Comparison of ENCODE assay signal across 1 cellular context in the genomic region with DNA sequence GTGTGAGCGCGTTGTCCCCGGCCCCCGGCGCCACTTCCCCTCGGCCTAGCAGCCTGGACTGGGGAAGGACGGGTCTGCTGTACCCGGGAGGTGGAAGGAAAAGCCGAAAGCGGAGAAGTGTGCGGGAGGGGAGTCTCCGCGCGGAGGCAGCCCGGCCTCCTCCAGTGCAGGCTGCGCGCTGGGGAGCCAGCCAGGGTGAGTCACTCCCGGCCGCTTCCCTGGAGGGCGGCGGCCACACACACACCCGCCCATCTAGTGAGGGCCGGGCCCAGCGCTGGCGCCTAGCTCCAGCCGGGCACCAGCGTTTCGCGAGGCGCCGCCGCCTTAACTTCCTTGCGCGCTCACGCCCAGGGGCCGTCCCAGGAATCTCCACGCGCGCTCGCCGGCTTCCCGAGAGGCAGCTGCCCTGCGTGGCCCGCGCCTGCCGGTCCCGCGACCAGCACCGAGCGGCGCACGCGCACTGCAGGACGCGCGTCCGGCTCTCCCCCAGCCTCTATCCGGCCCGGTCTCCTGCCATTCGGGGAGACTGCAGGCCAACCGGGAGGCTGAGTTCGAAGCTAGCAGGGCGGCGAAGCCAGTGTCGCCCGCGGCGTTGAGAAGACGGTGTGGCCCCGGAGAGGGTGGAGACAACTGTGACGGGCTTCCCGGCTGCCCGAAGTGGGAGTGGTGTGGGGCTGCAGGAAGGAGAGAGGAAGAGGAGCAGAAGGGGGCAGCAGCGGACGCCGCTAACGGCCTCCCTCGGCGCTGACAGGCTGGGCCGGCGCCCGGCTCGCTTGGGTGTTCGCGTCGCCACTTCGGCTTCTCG.
TF ChIP-seq lines count a peak whose summit lies in the region.

Gene JAK2 (plus strand): TSS at position 702 of the 805 bp plus-strand sequence. CDS start 36,716 bp downstream, outside the sequence.

TF ChIP-seq in HepG2, 621 proteins besides CTCF, POLR2A, EP300 and RAD21 (continued from another document and continues in another):
- TF ChIP-seq PRDM10 (CRISPR knock-in tag; IDR thresholded peaks at IDR 0.05; ENCODE audit: low read depth) (0 out of 2 replicates have a peak, but pooled peaks have one; percentile 12), SNAPC4 (CRISPR knock-in tag; IDR thresholded peaks at IDR 0.05) (peak; percentile 76; the same call in 1 of the 2 replicates), KLF9 (CRISPR knock-in tag; IDR thresholded peaks at IDR 0.05; ENCODE audit: low read depth) (no peak), MBD4 (IDR thresholded peaks at IDR 0.05; ENCODE audit: borderline replicate concordance, low read length) (no peak), GATAD2A (CRISPR knock-in tag; IDR thresholded peaks at IDR 0.05) (peak; percentile 37; the same call in 1 of the 2 replicates), HES4 (CRISPR knock-in tag; IDR thresholded peaks at IDR 0.05; ENCODE audit: borderline replicate concordance) (peak; percentile 81), ZNF552 (CRISPR knock-in tag; IDR thresholded peaks at IDR 0.05; ENCODE audit: borderline replicate concordance) (no peak; the same call in 1 of the 2 replicates), MEIS2 (CRISPR knock-in tag; IDR thresholded peaks at IDR 0.05) (peak; percentile 77; the same call in 1 of the 2 replicates), FOSL1 (CRISPR knock-in tag; IDR thresholded peaks at IDR 0.05; ENCODE audit: borderline replicate concordance) (peak; percentile 71), ZEB1 (IDR thresholded peaks at IDR 0.05; ENCODE audit: insufficient replicate concordance, low read depth) (peak; percentile 70), SKI (IDR thresholded peaks at IDR 0.05; ENCODE audit: partially characterized antibody) (no peak), ZNF160 (CRISPR knock-in tag; IDR thresholded peaks at IDR 0.05) (peak; percentile 19; the same call in 1 of the 2 replicates), ATRX (CRISPR knock-in tag; IDR thresholded peaks at IDR 0.05; ENCODE audit: borderline replicate concordance) (no peak), ZZZ3 (CRISPR knock-in tag; IDR thresholded peaks at IDR 0.05; ENCODE audit: borderline replicate concordance) (no peak; the same call in 1 of the 2 replicates), PHF5A (CRISPR knock-in tag; IDR thresholded peaks at IDR 0.05; ENCODE audit: low read depth, unreplicated experiment) (no peak), ZNF589 (CRISPR knock-in tag; conservative IDR thresholded peaks at IDR 0.05) (peak; percentile 62; the same call in 1 of the 2 replicates), FOXC1 (CRISPR knock-in tag; IDR thresholded peaks at IDR 0.05; ENCODE audit: borderline replicate concordance) (peak; percentile 82), SMC3 (IDR thresholded peaks at IDR 0.05; ENCODE audit: low read length) (no peak), MXI1 (IDR thresholded peaks at IDR 0.05; ENCODE audit: borderline replicate concordance, low read depth, low read length) (no peak), TAF15 (IDR thresholded peaks at IDR 0.05; ENCODE audit: low read depth, low read length, poor library complexity, severe bottlenecking) (no peak), SMARCE1 (IDR thresholded peaks at IDR 0.05; ENCODE audit: borderline replicate concordance) (no peak), TAF1 (CRISPR knock-in tag; IDR thresholded peaks at IDR 0.05) (peak; percentile 88; the same call in 1 of the 2 replicates), U2AF1 (optimal IDR thresholded peaks at IDR 0.05; ENCODE audit: low read depth, low read length) (no peak), SOX5 (CRISPR knock-in tag; IDR thresholded peaks at IDR 0.05; ENCODE audit: borderline replicate concordance) (peak; percentile 19; the same call in 1 of the 2 replicates), ZNF225 (CRISPR knock-in tag; IDR thresholded peaks at IDR 0.05) (peak; percentile 64; the same call in 1 of the 2 replicates), JDP2 (CRISPR knock-in tag; IDR thresholded peaks at IDR 0.05; ENCODE audit: borderline replicate concordance) (no peak)
- TF ChIP-seq, protein P1, sequence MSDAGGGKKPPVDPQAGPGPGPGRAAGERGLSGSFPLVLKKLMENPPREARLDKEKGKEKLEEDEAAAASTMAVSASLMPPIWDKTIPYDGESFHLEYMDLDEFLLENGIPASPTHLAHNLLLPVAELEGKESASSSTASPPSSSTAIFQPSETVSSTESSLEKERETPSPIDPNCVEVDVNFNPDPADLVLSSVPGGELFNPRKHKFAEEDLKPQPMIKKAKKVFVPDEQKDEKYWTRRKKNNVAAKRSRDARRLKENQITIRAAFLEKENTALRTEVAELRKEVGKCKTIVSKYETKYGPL (CRISPR knock-in tag; IDR thresholded peaks at IDR 0.05): no peak
- TF ChIP-seq, protein P2, sequence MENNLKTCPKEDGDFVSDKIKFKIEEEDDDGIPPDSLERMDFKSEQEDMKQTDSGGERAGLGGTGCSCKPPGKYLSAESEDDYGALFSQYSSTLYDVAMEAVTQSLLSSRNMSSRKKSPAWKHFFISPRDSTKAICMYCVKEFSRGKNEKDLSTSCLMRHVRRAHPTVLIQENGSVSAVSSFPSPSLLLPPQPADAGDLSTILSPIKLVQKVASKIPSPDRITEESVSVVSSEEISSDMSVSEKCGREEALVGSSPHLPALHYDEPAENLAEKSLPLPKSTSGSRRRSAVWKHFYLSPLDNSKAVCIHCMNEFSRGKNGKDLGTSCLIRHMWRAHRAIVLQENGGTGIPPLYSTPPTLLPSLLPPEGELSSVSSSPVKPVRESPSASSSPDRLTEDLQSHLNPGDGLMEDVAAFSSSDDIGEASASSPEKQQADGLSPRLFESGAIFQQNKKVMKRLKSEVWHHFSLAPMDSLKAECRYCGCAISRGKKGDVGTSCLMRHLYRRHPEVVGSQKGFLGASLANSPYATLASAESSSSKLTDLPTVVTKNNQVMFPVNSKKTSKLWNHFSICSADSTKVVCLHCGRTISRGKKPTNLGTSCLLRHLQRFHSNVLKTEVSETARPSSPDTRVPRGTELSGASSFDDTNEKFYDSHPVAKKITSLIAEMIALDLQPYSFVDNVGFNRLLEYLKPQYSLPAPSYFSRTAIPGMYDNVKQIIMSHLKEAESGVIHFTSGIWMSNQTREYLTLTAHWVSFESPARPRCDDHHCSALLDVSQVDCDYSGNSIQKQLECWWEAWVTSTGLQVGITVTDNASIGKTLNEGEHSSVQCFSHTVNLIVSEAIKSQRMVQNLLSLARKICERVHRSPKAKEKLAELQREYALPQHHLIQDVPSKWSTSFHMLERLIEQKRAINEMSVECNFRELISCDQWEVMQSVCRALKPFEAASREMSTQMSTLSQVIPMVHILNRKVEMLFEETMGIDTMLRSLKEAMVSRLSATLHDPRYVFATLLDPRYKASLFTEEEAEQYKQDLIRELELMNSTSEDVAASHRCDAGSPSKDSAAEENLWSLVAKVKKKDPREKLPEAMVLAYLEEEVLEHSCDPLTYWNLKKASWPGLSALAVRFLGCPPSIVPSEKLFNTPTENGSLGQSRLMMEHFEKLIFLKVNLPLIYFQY (CRISPR knock-in tag; IDR thresholded peaks at IDR 0.05; ENCODE audit: borderline replicate concordance): peak; percentile 33; the same call in 1 of the 2 replicates
- TF ChIP-seq, protein P3, sequence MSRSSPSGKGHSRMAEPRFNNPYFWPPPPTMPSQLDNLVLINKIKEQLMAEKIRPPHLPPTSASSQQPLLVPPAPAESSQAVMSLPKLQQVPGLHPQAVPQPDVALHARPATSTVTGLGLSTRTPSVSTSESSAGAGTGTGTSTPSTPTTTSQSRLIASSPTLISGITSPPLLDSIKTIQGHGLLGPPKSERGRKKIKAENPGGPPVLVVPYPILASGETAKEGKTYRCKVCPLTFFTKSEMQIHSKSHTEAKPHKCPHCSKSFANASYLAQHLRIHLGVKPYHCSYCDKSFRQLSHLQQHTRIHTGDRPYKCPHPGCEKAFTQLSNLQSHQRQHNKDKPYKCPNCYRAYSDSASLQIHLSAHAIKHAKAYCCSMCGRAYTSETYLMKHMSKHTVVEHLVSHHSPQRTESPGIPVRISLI (CRISPR knock-in tag; IDR thresholded peaks at IDR 0.05; ENCODE audit: borderline replicate concordance): no peak
- TF ChIP-seq, protein P4, sequence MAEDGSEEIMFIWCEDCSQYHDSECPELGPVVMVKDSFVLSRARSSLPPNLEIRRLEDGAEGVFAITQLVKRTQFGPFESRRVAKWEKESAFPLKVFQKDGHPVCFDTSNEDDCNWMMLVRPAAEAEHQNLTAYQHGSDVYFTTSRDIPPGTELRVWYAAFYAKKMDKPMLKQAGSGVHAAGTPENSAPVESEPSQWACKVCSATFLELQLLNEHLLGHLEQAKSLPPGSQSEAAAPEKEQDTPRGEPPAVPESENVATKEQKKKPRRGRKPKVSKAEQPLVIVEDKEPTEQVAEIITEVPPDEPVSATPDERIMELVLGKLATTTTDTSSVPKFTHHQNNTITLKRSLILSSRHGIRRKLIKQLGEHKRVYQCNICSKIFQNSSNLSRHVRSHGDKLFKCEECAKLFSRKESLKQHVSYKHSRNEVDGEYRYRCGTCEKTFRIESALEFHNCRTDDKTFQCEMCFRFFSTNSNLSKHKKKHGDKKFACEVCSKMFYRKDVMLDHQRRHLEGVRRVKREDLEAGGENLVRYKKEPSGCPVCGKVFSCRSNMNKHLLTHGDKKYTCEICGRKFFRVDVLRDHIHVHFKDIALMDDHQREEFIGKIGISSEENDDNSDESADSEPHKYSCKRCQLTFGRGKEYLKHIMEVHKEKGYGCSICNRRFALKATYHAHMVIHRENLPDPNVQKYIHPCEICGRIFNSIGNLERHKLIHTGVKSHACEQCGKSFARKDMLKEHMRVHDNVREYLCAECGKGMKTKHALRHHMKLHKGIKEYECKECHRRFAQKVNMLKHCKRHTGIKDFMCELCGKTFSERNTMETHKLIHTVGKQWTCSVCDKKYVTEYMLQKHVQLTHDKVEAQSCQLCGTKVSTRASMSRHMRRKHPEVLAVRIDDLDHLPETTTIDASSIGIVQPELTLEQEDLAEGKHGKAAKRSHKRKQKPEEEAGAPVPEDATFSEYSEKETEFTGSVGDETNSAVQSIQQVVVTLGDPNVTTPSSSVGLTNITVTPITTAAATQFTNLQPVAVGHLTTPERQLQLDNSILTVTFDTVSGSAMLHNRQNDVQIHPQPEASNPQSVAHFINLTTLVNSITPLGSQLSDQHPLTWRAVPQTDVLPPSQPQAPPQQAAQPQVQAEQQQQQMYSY (CRISPR knock-in tag; IDR thresholded peaks at IDR 0.05): 0 out of 2 replicates have a peak, but pooled peaks have one; percentile 23
